Comparison of ENCODE assay signal across 13 cellular contexts in genomic region chr4:142563682-142564291, GRCh38.
DNase-seq lines count a peak whose midpoint lies in the region; FAIRE-seq and TF ChIP-seq lines count a peak whose summit lies in the region.
"Had no signal": no experiment of that assay in that cellular context is flagged by ENCODE, and none has a peak within 500 bp of the region (broad histone marks: within the 10 kb centered on the region; RNA-seq: fewer than 3 reads in every experiment).

No MANE protein-coding gene starts in this region.

- WGBS in small intestine, 3 donors: 86 to 94% (median 89%) methylated on average over 6 of the region's 6 CpGs

- FAIRE-seq in small intestine (lab: Jason Lieb, UNC) (no peak), GM19239 (lab: Jason Lieb, UNC) (no peak)

- no peaks in the 10 kb centered on the region for H3K9me3 ChIP-seq in small intestine (ENCODE audit: control insufficient read depth, low read depth)
- no peaks in the 10 kb centered on the region for H3K9me3 ChIP-seq in BE2C
- H3K9me3 ChIP-seq: SJSA1, tibial nerve had no signal

- TF ChIP-seq CTCF in choroid plexus epithelial cell (conservative IDR thresholded peaks at IDR 0.05; ENCODE audit: low read depth, low read length): no peak
- TF ChIP-seq CTCF in retinal pigment epithelial cell (conservative IDR thresholded peaks at IDR 0.05; ENCODE audit: low read depth, low read length): no peak
- no peak for TF ChIP-seq CTCF in BE2C (IDR thresholded peaks at IDR 0.05; ENCODE audit: low read depth, low read length)

- peaks cover 2% of the 10 kb centered on the region for H3K9me3 Mint-ChIP-seq in activated naive CD4-positive, alpha-beta T cell treated with anti-CD3 and anti-CD28 coated beads, Interleukin-2, amount 10 ng/mL, durations not matched to agents 7 days and 5 days

- H3K4me1 ChIP-seq in small intestine (ENCODE audit: control insufficient read depth in 2 of 2, insufficient read depth in 1 of 2, low read depth in 1 of 2, low read length in 1 of 2) (peaks cover 0 to 2% of the 10 kb centered on the region in 2 donors), BE2C (no peaks in the 10 kb centered on the region; the same call in 1 of the 2 replicates)
- H3K4me1 ChIP-seq: SJSA1 had no signal

- peak overlapping the region; percentile 71 for H3K27ac Mint-ChIP-seq in activated naive CD4-positive, alpha-beta T cell treated with anti-CD3 and anti-CD28 coated beads, Interleukin-2, amount 10 ng/mL, durations not matched to agents 7 days and 5 days

- no peak for DNase-seq in activated naive CD4-positive, alpha-beta T cell treated with anti-CD3 and anti-CD28 coated beads, Interleukin-2, amount 10 ng/mL, durations not matched to agents 7 days and 5 days
- DNase-seq in activated naive CD4-positive, alpha-beta T cell treated with Interleukin-2 at 50 U/mL for 16 hours: no peak
- peak; percentile 39 for DNase-seq in choroid plexus epithelial cell (ENCODE audit: low read depth)
- DNase-seq in retinal pigment epithelial cell (ENCODE audit: low read depth): peak; percentile 76
- no peak for DNase-seq in small intestine
- no peak for DNase-seq in BE2C
- no peak for DNase-seq in GM19239 (ENCODE audit: insufficient read length, low spot score)
- DNase-seq: activated CD4-positive, alpha-beta T cell treated with anti-CD3 and anti-CD28 coated beads, Interleukin-2, amount 50 U/mL, for 1 hour; aorta; retina had no signal

- TF ChIP-seq RAD21 in Ishikawa (IDR thresholded peaks at IDR 0.05; ENCODE audit: low read depth): no peak

- peaks cover 11% of the 10 kb centered on the region for H3K36me3 Mint-ChIP-seq in activated naive CD4-positive, alpha-beta T cell treated with anti-CD3 and anti-CD28 coated beads, Interleukin-2, amount 10 ng/mL, durations not matched to agents 7 days and 5 days

- no peaks in the 10 kb centered on the region for H3K27me3 Mint-ChIP-seq in activated naive CD4-positive, alpha-beta T cell treated with anti-CD3 and anti-CD28 coated beads, Interleukin-2, amount 10 ng/mL, durations not matched to agents 7 days and 5 days

- H3K4me3 Mint-ChIP-seq in activated naive CD4-positive, alpha-beta T cell treated with anti-CD3 and anti-CD28 coated beads, Interleukin-2, amount 10 ng/mL, durations not matched to agents 7 days and 5 days: peak overlapping the region; percentile 47

- CTCF ChIA-PET in activated naive CD4-positive, alpha-beta T cell treated with anti-CD3 and anti-CD28 coated beads, Interleukin-2, amount 10 ng/mL, durations not matched to agents 7 days and 5 days (lab: Charles Lee): interaction anchor here (1.2 kb wide), 1 partner anchor 185 kb away, joined by 4 read pairs; no protein-coding TSS in a partner anchor

- H3K27me3 ChIP-seq in small intestine (ENCODE audit: control insufficient read depth in 2 of 2, insufficient read depth in 2 of 2, low read length in 2 of 2) (no peaks in the 10 kb centered on the region), BE2C (no peaks in the 10 kb centered on the region)
- H3K27me3 ChIP-seq: SJSA1, tibial nerve had no signal

- H3K36me3 ChIP-seq in small intestine (ENCODE audit: control insufficient read depth in 2 of 2, insufficient read depth in 2 of 2, low read length in 2 of 2) (no peaks in the 10 kb centered on the region), BE2C (no peaks in the 10 kb centered on the region)
- H3K36me3 ChIP-seq: SJSA1, tibial nerve had no signal

- H3K4me1 Mint-ChIP-seq in activated naive CD4-positive, alpha-beta T cell treated with anti-CD3 and anti-CD28 coated beads, Interleukin-2, amount 10 ng/mL, durations not matched to agents 7 days and 5 days: peaks cover 63% of the 10 kb centered on the region

- no peak overlapping the region for H3K4me3 ChIP-seq in choroid plexus epithelial cell (ENCODE audit: low read depth, low read length)
- no peak overlapping the region for H3K4me3 ChIP-seq in retinal pigment epithelial cell (ENCODE audit: low read length)
- H3K4me3 ChIP-seq in small intestine (ENCODE audit: low read depth in 1 of 2, low read length in 2 of 2): no peak overlapping the region
- no peak overlapping the region for H3K4me3 ChIP-seq in BE2C (ENCODE audit: low read depth, low read length)
- H3K4me3 ChIP-seq: SJSA1, tibial nerve had no signal

- H3K27ac ChIP-seq in small intestine (ENCODE audit: low read depth in 1 of 2, low read length in 1 of 2): no peak overlapping the region
- H3K27ac ChIP-seq: SJSA1, tibial nerve had no signal

- TF ChIP-seq EP300 in Ishikawa (IDR thresholded peaks at IDR 0.05; ENCODE audit: borderline replicate concordance): no peak

TF ChIP-seq in Ishikawa, 13 proteins besides CTCF, POLR2A, EP300 and RAD21:
- TF ChIP-seq USF1 (IDR thresholded peaks at IDR 0.05) (no peak), CEBPB (IDR thresholded peaks at IDR 0.05) (no peak), YY1 (IDR thresholded peaks at IDR 0.05; ENCODE audit: low read depth) (0 out of 2 replicates have a peak, but pooled peaks have one; percentile 33), NFIC (IDR thresholded peaks at IDR 0.05) (no peak), TCF12 (IDR thresholded peaks at IDR 0.05; ENCODE audit: low read depth) (no peak)

Comparison
In these comparisons a context has a peak if more than half of its experiments do, and no peak if none do; other contexts are left out.
1. DNase-seq: peak in choroid plexus epithelial cell (single experiment) and retinal pigment epithelial cell (single experiment); none in activated naive CD4-positive, alpha-beta T cell treated with anti-CD3 and anti-CD28 coated beads, Interleukin-2, amount 10 ng/mL, durations not matched to agents 7 days and 5 days (single experiment), activated naive CD4-positive, alpha-beta T cell treated with Interleukin-2 at 50 U/mL for 16 hours (single experiment), small intestine (single experiment), BE2C (single experiment) and GM19239 (single experiment).